In the genomic region with DNA sequence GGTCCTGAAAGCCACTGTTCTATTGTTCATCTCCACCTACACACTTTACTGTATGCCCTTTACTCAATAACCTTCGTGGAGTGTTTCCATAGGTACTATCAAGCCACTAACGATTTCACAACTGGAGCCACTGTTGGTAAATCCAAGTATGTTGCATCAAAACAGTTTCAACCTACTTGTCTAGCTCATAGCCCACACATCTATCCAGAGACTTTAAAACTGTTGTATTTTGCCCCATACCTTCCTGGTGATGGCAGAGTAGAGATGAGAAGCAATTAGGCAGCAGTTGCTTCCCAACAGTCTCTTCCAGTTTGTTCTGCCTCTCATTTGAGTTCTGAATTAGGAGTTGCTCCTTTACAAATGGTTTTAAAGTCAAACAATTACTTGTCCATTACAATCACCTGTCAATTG, we compare ENCODE assay signal across 9 cellular contexts. TPM values are rescaled to one million over a fixed set of nuclear protein-coding genes. Genes with fewer than 3 reads are reported as not detected.
DNase-seq lines count a peak whose midpoint lies in the region; ATAC-seq and TF ChIP-seq lines count a peak whose summit lies in the region.
"Had no signal": no experiment of that assay in that cellular context is flagged by ENCODE, and none has a peak within 500 bp of the region (broad histone marks: within the 10 kb centered on the region; RNA-seq: fewer than 3 reads in every experiment).

No MANE protein-coding gene starts in this region.

- peak overlapping the region; percentile 88 for H3K27ac Mint-ChIP-seq in osteocyte (ENCODE audit: unreplicated experiment)
- H3K27ac Mint-ChIP-seq: activated CD8-positive, alpha-beta T cell treated with anti-CD3 and anti-CD28 coated beads for 36 hours had no signal

- H3K9me3 ChIP-seq in HAP-1: no peaks in the 10 kb centered on the region

- TF ChIP-seq CTCF in WI38 (IDR thresholded peaks at IDR 0.05; ENCODE audit: low read depth, low read length) (no peak), fibroblast of villous mesenchyme (IDR thresholded peaks at IDR 0.05; ENCODE audit: insufficient read depth, low read depth, low read length) (peak; percentile 17), osteocyte (IDR thresholded peaks at IDR 0.05) (no peak)

- peaks cover under 1% of the 10 kb centered on the region for H3K36me3 Mint-ChIP-seq in osteocyte (ENCODE audit: unreplicated experiment)

- peak overlapping the region; percentile 90 for H3K4me3 Mint-ChIP-seq in osteocyte (ENCODE audit: unreplicated experiment)
- H3K4me3 Mint-ChIP-seq: activated CD8-positive, alpha-beta T cell treated with anti-CD3 and anti-CD28 coated beads for 36 hours had no signal

- no peaks in the 10 kb centered on the region for H3K36me3 ChIP-seq in HAP-1 (replicated peaks)

- DNase-seq in Ammon's horn (ENCODE audit: low spot score) (peak; percentile 38), fibroblast of villous mesenchyme (ENCODE audit: low read depth) (peak; percentile 73), osteocyte (ENCODE audit: extremely low spot score, unreplicated experiment) (no peak), kidney glomerular epithelial cell (lab: John Stamatoyannopoulos, UW) (no peak), HAP-1 (ENCODE audit: low spot score in 2 of 2) (no peak), glomerular visceral epithelial cell (ENCODE audit: extremely low spot score) (no peak)
- DNase-seq: activated CD8-positive, alpha-beta T cell treated with anti-CD3 and anti-CD28 coated beads for 36 hours had no signal

- H3K4me1 ChIP-seq in HAP-1: no peaks in the 10 kb centered on the region

- peaks cover 30% of the 10 kb centered on the region for H3K4me1 Mint-ChIP-seq in osteocyte (ENCODE audit: unreplicated experiment)

- no peak for ATAC-seq in HG03469 (IDR thresholded peaks at IDR 0.05; ENCODE audit: unreplicated experiment)
- ATAC-seq: activated CD8-positive, alpha-beta T cell treated with anti-CD3 and anti-CD28 coated beads for 36 hours had no signal

- no peaks in the 10 kb centered on the region for H3K27me3 Mint-ChIP-seq in osteocyte (ENCODE audit: unreplicated experiment)
- H3K27me3 Mint-ChIP-seq: activated CD8-positive, alpha-beta T cell treated with anti-CD3 and anti-CD28 coated beads for 36 hours had no signal

- peak overlapping the region; percentile 68 for H3K4me3 ChIP-seq in WI38 (ENCODE audit: low read depth, low read length)
- H3K4me3 ChIP-seq in fibroblast of villous mesenchyme (ENCODE audit: low read depth, low read length): peak overlapping the region; percentile 73
- H3K4me3 ChIP-seq in HAP-1: no peak overlapping the region

- H3K9me3 Mint-ChIP-seq in osteocyte (ENCODE audit: unreplicated experiment): no peaks in the 10 kb centered on the region
- H3K9me3 Mint-ChIP-seq: activated CD8-positive, alpha-beta T cell treated with anti-CD3 and anti-CD28 coated beads for 36 hours had no signal

- in situ Hi-C loops in HAP-1 (cut with MboI; ENCODE audit: low sequenced_read_pairs): no loop called here

- no peaks in the 10 kb centered on the region for H3K27me3 ChIP-seq in HAP-1 (ENCODE audit: low read depth)

RNA-seq across cellular contexts. Expression of gene FAXDC2, which starts 0.6 kb away (rescaled TPM):
- total RNA-seq in fibroblast of villous mesenchyme (4.2 and 7.8 TPM in 2 replicates), osteocyte (23.7 and 25.7 TPM in 2 replicates)
- total RNA-seq: activated CD8-positive, alpha-beta T cell treated with anti-CD3 and anti-CD28 coated beads for 36 hours had no signal

RNA-seq across cellular contexts. Expression of gene CNOT8, which starts 8.6 kb away (rescaled TPM):
- total RNA-seq in fibroblast of villous mesenchyme (40.6 and 60.5 TPM in 2 replicates), osteocyte (49.2 and 61.1 TPM in 2 replicates)

Comparison
In these comparisons a context has a peak if more than half of its experiments do, and no peak if none do; other contexts are left out.
1. DNase-seq: peak in Ammon's horn (single experiment) and fibroblast of villous mesenchyme (single experiment); none in osteocyte (single experiment), kidney glomerular epithelial cell (single experiment), HAP-1 (0 of 2) and glomerular visceral epithelial cell (single experiment).